ENCODE assay signal across 15 cellular contexts in genomic region chr9:16289639-16290038, GRCh38.
DNase-seq lines count a peak whose midpoint lies in the region; ATAC-seq lines count a peak whose summit lies in the region.
"Had no signal": no experiment of that assay in that cellular context is flagged by ENCODE, and none has a peak within 500 bp of the region (broad histone marks: within the 10 kb centered on the region; RNA-seq: fewer than 3 reads in every experiment).

No MANE protein-coding gene starts in this region.

- DNase-seq in SKM-1 (lab: John Stamatoyannopoulos, UW; ENCODE audit: unreplicated experiment), result peak; percentile 91
- DNase-seq in medulla oblongata (ENCODE audit: extremely low spot score), result peak; percentile 21
- DNase-seq in nucleus accumbens (lab: John Stamatoyannopoulos, UW), result no peak
- DNase-seq in epidermal melanocyte (ENCODE audit: insufficient read length, low spot score), result no peak
- no peak for DNase-seq in NCI-H1436 treated with DMSO at 0.1 percent for 48 hours (lab: John Stamatoyannopoulos, UW)
- no peak for DNase-seq in GOT3 (lab: John Stamatoyannopoulos, UW)
- DNase-seq: activated CD4-positive, alpha-beta memory T cell treated with anti-CD3 and anti-CD28 coated beads for 36 hours; activated effector memory CD4-positive, alpha-beta T cell treated with anti-CD3 and anti-CD28 coated beads, Interleukin-2, amount 50 U/mL, for 16 hours; C1 segment of cervical spinal cord; caudate nucleus; stimulated activated CD4-positive, alpha-beta T cell treated with anti-CD3 and anti-CD28 coated beads, Interleukin-4, amount 100 ng/mL, for 4 hours; stimulated activated naive CD8-positive, alpha-beta T cell treated with anti-CD3 and anti-CD28 coated beads, Interleukin-15, amount 100 ng/mL, for 72 hours; T-helper 2 cell had no signal

- peak; percentile 58 for ATAC-seq in GM18868 (IDR thresholded peaks at IDR 0.05; ENCODE audit: unreplicated experiment)
- peak; percentile 55 for ATAC-seq in HG02642 (IDR thresholded peaks at IDR 0.05; ENCODE audit: poor library complexity, unreplicated experiment)
- ATAC-seq: stimulated activated naive CD8-positive, alpha-beta T cell treated with anti-CD3 and anti-CD28 coated beads, Interleukin-15, amount 100 ng/mL, for 72 hours had no signal

Comparison
In these comparisons a context has a peak if more than half of its experiments do, and no peak if none do; other contexts are left out.
1. DNase-seq: peak in SKM-1 (single experiment) and medulla oblongata (single experiment); none in nucleus accumbens (0 of 56), epidermal melanocyte (single experiment), NCI-H1436 treated with DMSO at 0.1 percent for 48 hours (single experiment) and GOT3 (single experiment).